In the genomic region with DNA sequence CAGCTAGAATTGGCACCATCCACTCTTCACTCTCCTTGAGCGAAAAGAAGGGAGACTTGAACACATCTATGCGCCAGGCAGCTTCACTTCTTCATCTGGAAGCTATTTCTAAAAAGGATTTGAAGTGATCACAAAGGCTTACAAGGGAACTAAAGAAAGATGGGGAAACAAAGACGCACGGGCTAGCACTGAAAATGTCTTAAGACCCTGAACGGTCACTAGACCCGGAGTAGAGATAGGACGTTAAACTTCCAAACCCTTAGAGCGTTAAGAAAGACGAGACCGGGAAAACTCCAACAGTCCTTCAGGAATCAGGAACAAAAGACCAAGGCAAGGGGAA, we compare ENCODE assay signal across 9 cellular contexts. TPM values are rescaled to one million over a fixed set of nuclear protein-coding genes. Genes with fewer than 3 reads are reported as not detected.
DNase-seq lines count a peak whose midpoint lies in the region; ATAC-seq and TF ChIP-seq lines count a peak whose summit lies in the region.
"Had no signal": no experiment of that assay in that cellular context is flagged by ENCODE, and none has a peak within 500 bp of the region (broad histone marks: within the 10 kb centered on the region; RNA-seq: fewer than 3 reads in every experiment).

No MANE protein-coding gene starts in this region.

- H3K14ac ChIP-seq in neuronal stem cell (ENCODE audit: low read length) = no peak overlapping the region

- H3K27me3 Mint-ChIP-seq in CD8-positive, alpha-beta memory T cell = peaks cover 44 to 89% of the 10 kb centered on the region in 2 donors
- H3K27me3 Mint-ChIP-seq in endothelial cell (ENCODE audit: unreplicated experiment) = peaks cover 9% of the 10 kb centered on the region

- peak overlapping the region; percentile 98 for H2AFZ ChIP-seq in neuronal stem cell (ENCODE audit: low read length)

- no peak overlapping the region for H4K8ac ChIP-seq in neuronal stem cell (ENCODE audit: low read depth, low read length)

- H3K4me1 Mint-ChIP-seq in CD8-positive, alpha-beta memory T cell = peaks cover 8 to 13% (median 10%) of the 10 kb centered on the region in 3 donors
- peaks cover 40% of the 10 kb centered on the region for H3K4me1 Mint-ChIP-seq in endothelial cell (ENCODE audit: unreplicated experiment)

- H3K79me1 ChIP-seq in neuronal stem cell (ENCODE audit: low read depth, low read length) = no peaks in the 10 kb centered on the region

- peak overlapping the region; percentile 72 for H2BK120ac ChIP-seq in neuronal stem cell (ENCODE audit: low read depth, low read length)

- POLR2A ChIA-PET in CD8-positive, alpha-beta memory T cell (lab: Charles Lee) = interaction anchor here (0.9 to 1.0 kb wide), 2 partner anchors 162 to 199 kb away, joined by 3 to 4 read pairs; no protein-coding TSS in a partner anchor

- DNase-seq in CD8-positive, alpha-beta memory T cell = no peak
- DNase-seq in Kasumi-1 (lab: John Stamatoyannopoulos, UW) = peak; percentile 39 to 67
- no peak for DNase-seq in endothelial cell (ENCODE audit: low spot score)
- DNase-seq in neuronal stem cell (ENCODE audit: low spot score) = no peak
- no peak for DNase-seq in mucosa of descending colon
- DNase-seq in NOMO-1 treated with dmso at 0.1 percent for 144 hours (lab: John Stamatoyannopoulos, UW; ENCODE audit: unreplicated experiment) = no peak

- peaks cover 14% of the 10 kb centered on the region for H3K27me3 ChIP-seq in CD8-positive, alpha-beta memory T cell (ENCODE audit: insufficient read depth, low read length, poor library complexity, severe bottlenecking)
- H3K27me3 ChIP-seq in neuronal stem cell (ENCODE audit: control insufficient read depth in 3 of 3, insufficient read depth in 3 of 3, low read depth in 1 of 3, low read length in 3 of 3) = peaks cover 0 to 94% (median 12%) of the 10 kb centered on the region in 3 experiments
- H3K27me3 ChIP-seq: SJSA1 had no signal

- H2BK15ac ChIP-seq in neuronal stem cell (ENCODE audit: low read length) = peak overlapping the region; percentile 91

- H2BK5ac ChIP-seq in neuronal stem cell (ENCODE audit: low read length) = no peak overlapping the region

- no peak overlapping the region for H3K23ac ChIP-seq in neuronal stem cell (ENCODE audit: low read depth, low read length, poor library complexity)

- peak overlapping the region; percentile 96 for H3K18ac ChIP-seq in neuronal stem cell (ENCODE audit: low read length)

- H2BK12ac ChIP-seq in neuronal stem cell (ENCODE audit: low read length) = peak overlapping the region; percentile 41

- no peaks in the 10 kb centered on the region for H3K9me3 ChIP-seq in CD8-positive, alpha-beta memory T cell (ENCODE audit: low read length)
- H3K9me3 ChIP-seq in neuronal stem cell (replicated peaks in 1 of 2; ENCODE audit: control insufficient read depth in 2 of 2, insufficient read depth in 1 of 2, low read depth in 1 of 2, low read length in 2 of 2) (peaks cover 2 to 14% of the 10 kb centered on the region in 2 donors), mucosa of descending colon (no peaks in the 10 kb centered on the region)
- H3K9me3 ChIP-seq: SJSA1 had no signal

- no peaks in the 10 kb centered on the region for H3K36me3 ChIP-seq in CD8-positive, alpha-beta memory T cell (ENCODE audit: insufficient read depth, low read length)
- H3K36me3 ChIP-seq in neuronal stem cell (replicated peaks in 1 of 2; ENCODE audit: control insufficient read depth in 2 of 2, insufficient read depth in 2 of 2, low read length in 2 of 2) (no peaks in the 10 kb centered on the region), mucosa of descending colon (ENCODE audit: low read depth) (no peaks in the 10 kb centered on the region)
- H3K36me3 ChIP-seq: SJSA1 had no signal

- no peak overlapping the region for H2AK5ac ChIP-seq in neuronal stem cell (ENCODE audit: low read depth, low read length)

- peak overlapping the region in 1 of 8 donors; percentile 7 for H3K27ac Mint-ChIP-seq in CD8-positive, alpha-beta memory T cell
- peak overlapping the region; percentile 95 for H3K27ac Mint-ChIP-seq in endothelial cell (ENCODE audit: unreplicated experiment)

- H3K4me1 ChIP-seq in CD8-positive, alpha-beta memory T cell (ENCODE audit: insufficient read depth, low read length) = peaks cover 9% of the 10 kb centered on the region
- H3K4me1 ChIP-seq in neuronal stem cell (ENCODE audit: control insufficient read depth in 2 of 2, insufficient read depth in 1 of 2, low read depth in 1 of 2, low read length in 2 of 2) (peaks cover 0 to 6% of the 10 kb centered on the region in 2 donors), mucosa of descending colon (ENCODE audit: low read depth) (peaks cover 6% of the 10 kb centered on the region)

- H3K27ac ChIP-seq in CD8-positive, alpha-beta memory T cell (ENCODE audit: low read depth, low read length) = no peak overlapping the region
- H3K27ac ChIP-seq in neuronal stem cell (replicated peaks; ENCODE audit: low read length) = peak overlapping the region; percentile 16
- H3K27ac ChIP-seq: SJSA1 had no signal

- no peak overlapping the region for H3K4me3 ChIP-seq in CD8-positive, alpha-beta memory T cell (ENCODE audit: low read length)
- peak overlapping the region in 1 of 2 donors; percentile 72 for H3K4me3 ChIP-seq in neuronal stem cell (ENCODE audit: low read length in 2 of 2)
- no peak overlapping the region for H3K4me3 ChIP-seq in mucosa of descending colon

- H3K4me2 ChIP-seq in neuronal stem cell (ENCODE audit: insufficient read depth, low read length, poor library complexity, severe bottlenecking) = peak overlapping the region; percentile 84

- peak overlapping the region; percentile 27 for H3K4ac ChIP-seq in neuronal stem cell (ENCODE audit: low read length)

- H3K9me3 Mint-ChIP-seq in CD8-positive, alpha-beta memory T cell = no peaks in the 10 kb centered on the region
- no peaks in the 10 kb centered on the region for H3K9me3 Mint-ChIP-seq in endothelial cell (ENCODE audit: unreplicated experiment)

- CTCF ChIA-PET in CD8-positive, alpha-beta memory T cell (lab: Charles Lee) = interaction anchor here (0.6 to 3.4 kb wide), 30 partner anchors 8 to 619 kb away, joined by 3 to 33 read pairs (median 4); no protein-coding TSS in a partner anchor

- TF ChIP-seq CTCF in endothelial cell (IDR thresholded peaks at IDR 0.05; ENCODE audit: unreplicated experiment) = no peak
- TF ChIP-seq CTCF in mucosa of descending colon (IDR thresholded peaks at IDR 0.05) = no peak

- no peaks in the 10 kb centered on the region for H3K36me3 Mint-ChIP-seq in CD8-positive, alpha-beta memory T cell
- H3K36me3 Mint-ChIP-seq in endothelial cell (ENCODE audit: low read depth, unreplicated experiment) = peaks cover 9% of the 10 kb centered on the region

- intact Hi-C loops in mucosa of descending colon (cut with DNase I, micrococcal nuclease) = no loop called here

- ATAC-seq in mucosa of descending colon = no peak
- no peak for ATAC-seq in HG03095 (IDR thresholded peaks at IDR 0.05; ENCODE audit: unreplicated experiment)
- ATAC-seq in GM21717 (IDR thresholded peaks at IDR 0.05; ENCODE audit: unreplicated experiment) = no peak

- peak overlapping the region; percentile 35 for H4K91ac ChIP-seq in neuronal stem cell (ENCODE audit: low read depth, low read length, poor library complexity)

- H3K9ac ChIP-seq in neuronal stem cell (ENCODE audit: low read depth, low read length, poor library complexity) = peak overlapping the region; percentile 64

- no CpG with 5 or more reads among the region's 10 CpGs for WGBS in neuronal stem cell (ENCODE audit: extremely low coverage in 2 of 2, insufficient read length in 2 of 2, insufficient replicate concordance in 1 of 2), 2 donors

- H3K4me3 Mint-ChIP-seq in CD8-positive, alpha-beta memory T cell = peak overlapping the region in 4 of 7 donors; percentile 9 to 74 (median 29)
- H3K4me3 Mint-ChIP-seq in endothelial cell (ENCODE audit: unreplicated experiment) = peak overlapping the region; percentile 47

RNA-seq across cellular contexts. Expression of a gene that starts 47.5 kb away (rescaled TPM):
- total RNA-seq in CD8-positive, alpha-beta memory T cell = under 1 TPM in 1 of 2 experiments, not detected in 1; 0.04 TPM
- polyA plus RNA-seq in CD8-positive, alpha-beta memory T cell = 0.31 TPM
- total RNA-seq in endothelial cell (ENCODE audit: unreplicated experiment) (4.3 TPM), mucosa of descending colon (10 to 100 TPM; 14.1 to 57.2 (median 33.6) TPM)
- 3.8 TPM for polyA plus RNA-seq in neuronal stem cell (2013, experiment 1 of 2)
- polyA plus RNA-seq in neuronal stem cell (2013, experiment 2 of 2) = 4.3 TPM

Comparison
In these comparisons a context has a peak if more than half of its experiments do, and no peak if none do; other contexts are left out.
1. DNase-seq: peak in Kasumi-1 (2 of 2); none in CD8-positive, alpha-beta memory T cell (0 of 5), endothelial cell (single experiment), neuronal stem cell (single experiment), mucosa of descending colon (0 of 3) and NOMO-1 treated with dmso at 0.1 percent for 144 hours (single experiment).